ENCODE assay signal across 7 cellular contexts in genomic region chr1:186892936-186893335, GRCh38.
"Had no signal": no experiment of that assay in that cellular context is flagged by ENCODE, and none has a peak within 500 bp of the region (broad histone marks: within the 10 kb centered on the region; RNA-seq: fewer than 3 reads in every experiment).

No MANE protein-coding gene starts in this region.

- DNase-seq: GOT3, H7, HFFc6, IMR-90 had no signal

- H3K36me3 ChIP-seq: HAP-1 had no signal

- H3K27ac Mint-ChIP-seq: HFFc6 had no signal

- H3K4me3 ChIP-seq: HAP-1, K562 had no signal

- H3K9me3 Mint-ChIP-seq: HFFc6 had no signal

- H3K4me3 Mint-ChIP-seq: HFFc6 had no signal

- H3K27ac ChIP-seq: HL-60 had no signal

- H3K9me3 ChIP-seq: HAP-1 had no signal

- FAIRE-seq: K562 had no signal
